In genomic region chr13:19957320-19958118, GRCh38 we compare ENCODE assay signal across 8 cellular contexts. TPM values are rescaled to one million over a fixed set of nuclear protein-coding genes. Genes with fewer than 3 reads are reported as not detected.
DNase-seq lines count a peak whose midpoint lies in the region; ATAC-seq and TF ChIP-seq lines count a peak whose summit lies in the region.

No MANE protein-coding gene starts in this region.

- H3K4me3 ChIP-seq in duodenal mucosa (ENCODE audit: low read depth in 1 of 2, low read length in 2 of 2), result peak overlapping the region; percentile 69 to 76
- peak overlapping the region; percentile 72 for H3K4me3 ChIP-seq in lower leg skin (ENCODE audit: low read depth, poor library complexity, severe bottlenecking)

- TF ChIP-seq POLR2A in lower leg skin (IDR thresholded peaks at IDR 0.05), result no peak

- H3K9ac ChIP-seq in duodenal mucosa (ENCODE audit: low read depth in 1 of 2, low read length in 2 of 2), result peak overlapping the region; percentile 73 to 77

- no peaks in the 10 kb centered on the region for H3K36me3 ChIP-seq in duodenal mucosa (ENCODE audit: control insufficient read depth in 1 of 2, insufficient read depth in 2 of 2, low read length in 2 of 2)

- peak in 1 of 3 donors; percentile 29 for TF ChIP-seq CTCF in lower leg skin (IDR thresholded peaks at IDR 0.05)

- H3K27me3 ChIP-seq in duodenal mucosa (ENCODE audit: control insufficient read depth in 1 of 2, insufficient read depth in 2 of 2, low read length in 2 of 2), result no peaks in the 10 kb centered on the region

- H3K27ac ChIP-seq in duodenal mucosa (ENCODE audit: low read depth, low read length), result peak overlapping the region; percentile 94

- ATAC-seq in GM18519 (IDR thresholded peaks at IDR 0.05; ENCODE audit: low FRiP score, unreplicated experiment) (peak; percentile 15), HG03066 (IDR thresholded peaks at IDR 0.05; ENCODE audit: low read depth, unreplicated experiment) (peak; percentile 18)

- peaks cover 17 to 27% of the 10 kb centered on the region in 2 donors for H3K4me1 ChIP-seq in duodenal mucosa (ENCODE audit: control insufficient read depth in 1 of 2, insufficient read depth in 2 of 2, low read length in 2 of 2)

- H3K9me3 ChIP-seq in duodenal mucosa (ENCODE audit: control insufficient read depth in 1 of 2, low read length in 2 of 2), result no peaks in the 10 kb centered on the region

- DNase-seq in NCI-H460 (ENCODE audit: extremely low read depth, low read depth) (peak; percentile 67), lower leg skin (ENCODE audit: low spot score in 2 of 2) (peak; percentile 83 to 96), UCSD-AML1 (lab: John Stamatoyannopoulos, UW; ENCODE audit: unreplicated experiment) (no peak)
- DNase-seq in activated CD4-positive, alpha-beta T cell treated with anti-CD3 and anti-CD28 coated beads, Interleukin-2, amount 50 U/mL, for 48 hours, result peak; percentile 77 to 83
- peak; percentile 86 for DNase-seq in stimulated activated CD4-positive, alpha-beta T cell treated with anti-CD3 and anti-CD28 coated beads, Interleukin-4, amount 100 ng/mL, for 24 hours

- 1 to 2% methylated on average over 35 to 52 of the region's 62 CpGs for WGBS in lower leg skin, 2 donors

- intact Hi-C loops in lower leg skin (cut with DNase I; ENCODE audit: low total_unique reads), result loop anchor here (5.0 kb wide), 1 partner anchor 95 kb away; the partner anchor contains the start of gene ZMYM5

RNA-seq across cellular contexts. Expression of gene ZMYM2, which starts 1.0 kb away (rescaled TPM):
- 56.5 and 61.1 TPM in 2 replicates for total RNA-seq in NCI-H460 (2014; rRNA removed; shearing (Covaris generic))
- polyA plus RNA-seq in NCI-H460 (2014; cell fraction: nucleus; rRNA removed), result 38.6 and 55.4 TPM in 2 replicates
- total RNA-seq in lower leg skin, result 10 to 100 TPM; 37.5 to 58.2 (median 49.5) TPM
